11 cellular contexts compared by ENCODE assay signal in genomic region chr7:101250324-101250723, GRCh38. TPM values are rescaled to one million over a fixed set of nuclear protein-coding genes. Genes with fewer than 3 reads are reported as not detected.
DNase-seq lines count a peak whose midpoint lies in the region; ATAC-seq and TF ChIP-seq lines count a peak whose summit lies in the region.
"Had no signal": no experiment of that assay in that cellular context is flagged by ENCODE, and none has a peak within 500 bp of the region (broad histone marks: within the 10 kb centered on the region; RNA-seq: fewer than 3 reads in every experiment).

No MANE protein-coding gene starts in this region.

- peak overlapping the region; percentile 34 for H3K27ac Mint-ChIP-seq in activated CD8-positive, alpha-beta memory T cell treated with anti-CD3 and anti-CD28 coated beads, Interleukin-2, amount 10 ng/mL, durations not matched to agents 7 days and 5 days
- H3K27ac Mint-ChIP-seq in IgD-negative memory B cell, result peak overlapping the region in 2 of 3 donors; percentile 7 to 82
- peak overlapping the region in 1 of 5 experiments; percentile 51 for H3K27ac Mint-ChIP-seq in brain
- H3K27ac Mint-ChIP-seq in stimulated activated memory B cell treated with anti-CD40 and anti-IgM and Interleukin-4, amounts not matched to agents 10 μg/mL and 1 μg/mL and 100 μg/mL, for 72 hours, result peak overlapping the region; percentile 98

- DNase-seq in activated CD8-positive, alpha-beta memory T cell treated with anti-CD3 and anti-CD28 coated beads, Interleukin-2, amount 10 ng/mL, durations not matched to agents 7 days and 5 days, result no peak
- no peak for DNase-seq in activated CD8-positive, alpha-beta memory T cell treated with anti-CD3 and anti-CD28 coated beads, Interleukin-2, amount 50 U/mL, for 4 hours
- DNase-seq in kidney tubule cell (ENCODE audit: low spot score) (no peak), DMS 273 (lab: John Stamatoyannopoulos, UW; ENCODE audit: unreplicated experiment) (no peak), foreskin keratinocyte (no peak)
- DNase-seq: NCI-H187 had no signal

- TF ChIP-seq CTCF in brain (conservative IDR thresholded peaks at IDR 0.05) (no peak), foreskin keratinocyte (conservative IDR thresholded peaks at IDR 0.05) (no peak)

- H3K27me3 Mint-ChIP-seq in activated CD8-positive, alpha-beta memory T cell treated with anti-CD3 and anti-CD28 coated beads, Interleukin-2, amount 10 ng/mL, durations not matched to agents 7 days and 5 days, result no peaks in the 10 kb centered on the region
- H3K27me3 Mint-ChIP-seq in IgD-negative memory B cell (peaks cover 7% of the 10 kb centered on the region), brain (peaks cover 16% of the 10 kb centered on the region)
- H3K27me3 Mint-ChIP-seq in stimulated activated memory B cell treated with anti-CD40 and anti-IgM and Interleukin-4, amounts not matched to agents 10 μg/mL and 1 μg/mL and 100 μg/mL, for 72 hours, result peaks cover 10% of the 10 kb centered on the region

- peak overlapping the region; percentile 89 for H3K4me3 Mint-ChIP-seq in activated CD8-positive, alpha-beta memory T cell treated with anti-CD3 and anti-CD28 coated beads, Interleukin-2, amount 10 ng/mL, durations not matched to agents 7 days and 5 days
- H3K4me3 Mint-ChIP-seq in IgD-negative memory B cell (peak overlapping the region; percentile 83 to 98 (median 98)), brain (peak overlapping the region; percentile 94 to 99 (median 98))
- H3K4me3 Mint-ChIP-seq in stimulated activated memory B cell treated with anti-CD40 and anti-IgM and Interleukin-4, amounts not matched to agents 10 μg/mL and 1 μg/mL and 100 μg/mL, for 72 hours, result peak overlapping the region; percentile 93

- no peaks in the 10 kb centered on the region for H3K27me3 ChIP-seq in foreskin keratinocyte

- no peak for ATAC-seq in activated CD8-positive, alpha-beta memory T cell treated with anti-CD3 and anti-CD28 coated beads, Interleukin-2, amount 10 ng/mL, durations not matched to agents 7 days and 5 days
- peak; percentile 71 for ATAC-seq in stimulated activated memory B cell treated with anti-CD40 and anti-IgM and Interleukin-4, amounts not matched to agents 10 μg/mL and 1 μg/mL and 100 μg/mL, for 72 hours
- no peak for ATAC-seq in foreskin keratinocyte

- no peaks in the 10 kb centered on the region for H3K4me1 ChIP-seq in foreskin keratinocyte

- H3K36me3 Mint-ChIP-seq in activated CD8-positive, alpha-beta memory T cell treated with anti-CD3 and anti-CD28 coated beads, Interleukin-2, amount 10 ng/mL, durations not matched to agents 7 days and 5 days, result peaks cover 25% of the 10 kb centered on the region
- H3K36me3 Mint-ChIP-seq in IgD-negative memory B cell (no peaks in the 10 kb centered on the region), brain (peaks cover 30% of the 10 kb centered on the region)
- H3K36me3 Mint-ChIP-seq in stimulated activated memory B cell treated with anti-CD40 and anti-IgM and Interleukin-4, amounts not matched to agents 10 μg/mL and 1 μg/mL and 100 μg/mL, for 72 hours, result peaks cover 34% of the 10 kb centered on the region

- peaks cover 36% of the 10 kb centered on the region for H3K4me1 Mint-ChIP-seq in activated CD8-positive, alpha-beta memory T cell treated with anti-CD3 and anti-CD28 coated beads, Interleukin-2, amount 10 ng/mL, durations not matched to agents 7 days and 5 days
- H3K4me1 Mint-ChIP-seq in IgD-negative memory B cell (peaks cover 15 to 26% (median 22%) of the 10 kb centered on the region in 3 donors), brain (peaks cover 50% of the 10 kb centered on the region)
- H3K4me1 Mint-ChIP-seq in stimulated activated memory B cell treated with anti-CD40 and anti-IgM and Interleukin-4, amounts not matched to agents 10 μg/mL and 1 μg/mL and 100 μg/mL, for 72 hours, result peaks cover 40% of the 10 kb centered on the region

- CTCF ChIA-PET in activated CD8-positive, alpha-beta memory T cell treated with anti-CD3 and anti-CD28 coated beads, Interleukin-2, amount 10 ng/mL, durations not matched to agents 7 days and 5 days (lab: Charles Lee), result interaction anchor here (0.7 to 2.8 kb wide), 3 partner anchors 32 to 232 kb away, joined by 3 to 17 read pairs (median 4); partner anchors contain the start of genes PLOD3 and ZNHIT1

- no peaks in the 10 kb centered on the region for H3K9me3 Mint-ChIP-seq in activated CD8-positive, alpha-beta memory T cell treated with anti-CD3 and anti-CD28 coated beads, Interleukin-2, amount 10 ng/mL, durations not matched to agents 7 days and 5 days (ENCODE audit: low read depth)
- H3K9me3 Mint-ChIP-seq in IgD-negative memory B cell (no peaks in the 10 kb centered on the region), brain (peaks cover 0 to 2% (median 0%) of the 10 kb centered on the region in 5 experiments)
- H3K9me3 Mint-ChIP-seq in stimulated activated memory B cell treated with anti-CD40 and anti-IgM and Interleukin-4, amounts not matched to agents 10 μg/mL and 1 μg/mL and 100 μg/mL, for 72 hours, result no peaks in the 10 kb centered on the region

- H3K27ac ChIP-seq in foreskin keratinocyte, result no peak overlapping the region

RNA-seq across cellular contexts. Expression of gene FIS1, which starts 5.4 kb away (rescaled TPM):
- 100 to 1,000 TPM in 1 of 2 experiments, 10 to 100 TPM in 1; 86.7 to 117 TPM for total RNA-seq in activated CD8-positive, alpha-beta memory T cell treated with anti-CD3 and anti-CD28 coated beads, Interleukin-2, amount 10 ng/mL, durations not matched to agents 7 days and 5 days
- polyA plus RNA-seq in IgD-negative memory B cell, result 172 TPM
- polyA plus RNA-seq in brain (ENCODE audit: insufficient read depth, low read depth, low replicate concordance), result 326 TPM
- total RNA-seq in foreskin keratinocyte, result 134 and 177 TPM in 2 replicates
- 227 and 256 TPM in 2 replicates for polyA plus RNA-seq in foreskin keratinocyte

RNA-seq across cellular contexts. Expression of gene CLDN15, which starts 12.7 kb away (rescaled TPM):
- 10 to 100 TPM; 21.6 TPM for total RNA-seq in activated CD8-positive, alpha-beta memory T cell treated with anti-CD3 and anti-CD28 coated beads, Interleukin-2, amount 10 ng/mL, durations not matched to agents 7 days and 5 days
- polyA plus RNA-seq in IgD-negative memory B cell (2.2 TPM), brain (ENCODE audit: insufficient read depth, low read depth, low replicate concordance) (4.6 TPM), foreskin keratinocyte (2.5 and 3.7 TPM in 2 replicates)
- total RNA-seq in foreskin keratinocyte, result 1.7 and 3.4 TPM in 2 replicates

RNA-seq across cellular contexts. Expression of gene ZNHIT1, which starts 32.4 kb away (rescaled TPM):
- 10 to 100 TPM; 56.6 to 57.1 TPM for total RNA-seq in activated CD8-positive, alpha-beta memory T cell treated with anti-CD3 and anti-CD28 coated beads, Interleukin-2, amount 10 ng/mL, durations not matched to agents 7 days and 5 days
- polyA plus RNA-seq in IgD-negative memory B cell (54.4 TPM), brain (ENCODE audit: insufficient read depth, low read depth, low replicate concordance) (118 TPM), foreskin keratinocyte (121 and 144 TPM in 2 replicates)
- total RNA-seq in foreskin keratinocyte, result 81.2 and 93.8 TPM in 2 replicates

RNA-seq across cellular contexts. Expression of gene PLOD3, which starts 32.9 kb away (rescaled TPM):
- total RNA-seq in activated CD8-positive, alpha-beta memory T cell treated with anti-CD3 and anti-CD28 coated beads, Interleukin-2, amount 10 ng/mL, durations not matched to agents 7 days and 5 days, result 10 to 100 TPM; 41.6 to 42.3 TPM
- polyA plus RNA-seq in IgD-negative memory B cell (16.8 TPM), brain (ENCODE audit: insufficient read depth, low read depth, low replicate concordance) (73.5 TPM), foreskin keratinocyte (82.5 and 83.8 TPM in 2 replicates)
- total RNA-seq in foreskin keratinocyte, result 77.6 and 80.6 TPM in 2 replicates

RNA-seq across cellular contexts. Expression of gene MOGAT3, which starts 49.5 kb away (rescaled TPM):
- not detected for total RNA-seq in activated CD8-positive, alpha-beta memory T cell treated with anti-CD3 and anti-CD28 coated beads, Interleukin-2, amount 10 ng/mL, durations not matched to agents 7 days and 5 days
- polyA plus RNA-seq in IgD-negative memory B cell, result not detected
- not detected for polyA plus RNA-seq in brain (ENCODE audit: insufficient read depth, low read depth, low replicate concordance)
- total RNA-seq in foreskin keratinocyte, result not detected in 2 replicates
- polyA plus RNA-seq in foreskin keratinocyte, result not detected in 2 replicates
- total RNA-seq: subcutaneous adipose tissue had no signal
- polyA plus RNA-seq: AG04450 had no signal
